In the genomic region with DNA sequence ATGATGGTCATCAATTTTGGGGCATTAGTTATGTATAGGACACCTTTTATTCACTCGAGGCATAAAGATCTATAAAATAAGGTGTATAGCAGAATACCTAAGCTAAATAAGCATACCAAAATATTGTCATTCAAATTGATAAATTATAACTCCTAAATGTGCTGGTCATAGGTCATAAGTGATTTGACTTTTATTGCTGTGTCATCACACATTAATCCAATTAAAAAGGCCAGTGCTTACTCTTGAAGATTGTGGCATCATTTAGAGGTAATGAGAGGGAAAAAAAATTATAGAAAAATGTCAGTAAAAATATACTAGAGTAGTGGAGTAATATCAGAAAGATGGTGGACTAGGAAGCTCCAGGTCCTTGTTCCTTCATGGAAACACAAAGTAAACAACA, we compare ENCODE assay signal across 28 cellular contexts.
"Had no signal": no experiment of that assay in that cellular context is flagged by ENCODE, and none has a peak within 500 bp of the region (broad histone marks: within the 10 kb centered on the region; RNA-seq: fewer than 3 reads in every experiment).

No MANE protein-coding gene starts in this region.

- H3K27ac ChIP-seq: colonic mucosa, coronary artery, dorsolateral prefrontal cortex, epithelial cell of prostate, esophagus muscularis mucosa, esophagus squamous epithelium, foreskin keratinocyte, gastrocnemius medialis, gastroesophageal sphincter, heart left ventricle, heart right ventricle had no signal

- H3K9me3 ChIP-seq: colonic mucosa, gastrocnemius medialis had no signal

- H3K4me1 ChIP-seq: colonic mucosa, esophagus muscularis mucosa, esophagus squamous epithelium, foreskin keratinocyte, gastrocnemius medialis, gastroesophageal sphincter, heart left ventricle, heart right ventricle had no signal

- H3K36me3 ChIP-seq: colonic mucosa, esophagus muscularis mucosa, esophagus squamous epithelium, gastrocnemius medialis, gastroesophageal sphincter, heart left ventricle, heart right ventricle had no signal

- H3K27me3 ChIP-seq: colonic mucosa, dorsolateral prefrontal cortex, esophagus muscularis mucosa, esophagus squamous epithelium, foreskin keratinocyte, gastrocnemius medialis, gastroesophageal sphincter, heart left ventricle, heart right ventricle had no signal

- ATAC-seq: effector memory CD8-positive, alpha-beta T cell; esophagus mucosa; foreskin keratinocyte; gastrocnemius medialis; gastroesophageal sphincter; heart left ventricle; heart right ventricle had no signal

- DNase-seq: colonic mucosa; cortex of kidney; dermis blood vessel endothelial cell; dorsolateral prefrontal cortex; effector CD4-positive, alpha-beta T cell; effector CD8-positive, alpha-beta T cell; effector memory CD4-positive, alpha-beta T cell; effector memory CD8-positive, alpha-beta T cell; endodermal cell; erythroblast; esophagus squamous epithelium; foreskin fibroblast; foreskin keratinocyte; foreskin melanocyte; gastrocnemius medialis; glutamatergic neuron; head of caudate nucleus; heart left ventricle; heart right ventricle had no signal

- H3K4me3 ChIP-seq: colonic mucosa, coronary artery, dorsolateral prefrontal cortex, esophagus muscularis mucosa, esophagus squamous epithelium, gastrocnemius medialis, gastroesophageal sphincter, heart left ventricle, heart right ventricle had no signal

- FAIRE-seq: colon, endometrium, endothelial cell of umbilical vein, frontal cortex had no signal
